In genomic region chr7:150412518-150413247, GRCh38 we compare ENCODE assay signal across 18 cellular contexts. TPM values are rescaled to one million over a fixed set of nuclear protein-coding genes. Genes with fewer than 3 reads are reported as not detected.
"Had no signal": no experiment of that assay in that cellular context is flagged by ENCODE, and none has a peak within 500 bp of the region (broad histone marks: within the 10 kb centered on the region; RNA-seq: fewer than 3 reads in every experiment).

No MANE protein-coding gene starts in this region.

- DNase-seq: activated CD4-positive, alpha-beta T cell treated with anti-CD3 and anti-CD28 coated beads for 4 hours; activated CD8-positive, alpha-beta T cell treated with anti-CD3 and anti-CD28 coated beads for 36 hours; amygdala; effector memory CD8-positive, alpha-beta T cell; erythroblast; lower lobe of right lung; naive thymus-derived CD8-positive, alpha-beta T cell; occipital lobe; spleen had no signal

- H3K4me1 ChIP-seq: lower lobe of right lung, psoas muscle had no signal

- H3K27me3 ChIP-seq: hepatocyte, right lobe of liver, spleen had no signal

- H3K4me3 ChIP-seq: hepatocyte, lower lobe of right lung, psoas muscle, right lobe of liver, spleen had no signal

- H3K4me3 Mint-ChIP-seq: activated CD8-positive, alpha-beta T cell treated with anti-CD3 and anti-CD28 coated beads for 36 hours; activated naive CD4-positive, alpha-beta T cell treated with anti-CD3 and anti-CD28 coated beads, Interleukin-2, amount 10 ng/mL, durations not matched to agents 7 days and 5 days; brain; central memory CD8-positive, alpha-beta T cell; effector memory CD8-positive, alpha-beta T cell; naive thymus-derived CD8-positive, alpha-beta T cell; stimulated activated naive CD8-positive, alpha-beta T cell treated with anti-CD3 and anti-CD28 coated beads, Interleukin-15, Interleukin-2, amounts not matched to agents 100 ng/mL and 50 ng/mL, for 24 hours had no signal

- H3K79me2 ChIP-seq: hepatocyte had no signal

- ATAC-seq: activated CD8-positive, alpha-beta T cell treated with anti-CD3 and anti-CD28 coated beads for 36 hours; effector memory CD8-positive, alpha-beta T cell; lower lobe of right lung; naive thymus-derived CD8-positive, alpha-beta T cell; right lobe of liver had no signal

- H3K9me3 ChIP-seq: lower lobe of right lung, psoas muscle, right lobe of liver, spleen had no signal

- H3K27me3 Mint-ChIP-seq: activated CD8-positive, alpha-beta T cell treated with anti-CD3 and anti-CD28 coated beads for 36 hours; activated naive CD4-positive, alpha-beta T cell treated with anti-CD3 and anti-CD28 coated beads, Interleukin-2, amount 10 ng/mL, durations not matched to agents 7 days and 5 days; central memory CD8-positive, alpha-beta T cell; effector memory CD8-positive, alpha-beta T cell; naive thymus-derived CD8-positive, alpha-beta T cell; stimulated activated naive CD8-positive, alpha-beta T cell treated with anti-CD3 and anti-CD28 coated beads, Interleukin-15, Interleukin-2, amounts not matched to agents 100 ng/mL and 50 ng/mL, for 24 hours had no signal

- H2AFZ ChIP-seq: hepatocyte had no signal

- H3K27ac ChIP-seq: hepatocyte, lower lobe of right lung, psoas muscle, right lobe of liver, spleen, VCaP had no signal

- H3K27ac Mint-ChIP-seq: activated CD8-positive, alpha-beta T cell treated with anti-CD3 and anti-CD28 coated beads for 36 hours; activated naive CD4-positive, alpha-beta T cell treated with anti-CD3 and anti-CD28 coated beads, Interleukin-2, amount 10 ng/mL, durations not matched to agents 7 days and 5 days; stimulated activated naive CD8-positive, alpha-beta T cell treated with anti-CD3 and anti-CD28 coated beads, Interleukin-15, Interleukin-2, amounts not matched to agents 100 ng/mL and 50 ng/mL, for 24 hours had no signal

- H3K4me2 ChIP-seq: hepatocyte had no signal

- H3K9me3 Mint-ChIP-seq: activated CD8-positive, alpha-beta T cell treated with anti-CD3 and anti-CD28 coated beads for 36 hours; activated naive CD4-positive, alpha-beta T cell treated with anti-CD3 and anti-CD28 coated beads, Interleukin-2, amount 10 ng/mL, durations not matched to agents 7 days and 5 days; brain; central memory CD8-positive, alpha-beta T cell; effector memory CD8-positive, alpha-beta T cell; naive thymus-derived CD8-positive, alpha-beta T cell; stimulated activated naive CD8-positive, alpha-beta T cell treated with anti-CD3 and anti-CD28 coated beads, Interleukin-15, Interleukin-2, amounts not matched to agents 100 ng/mL and 50 ng/mL, for 24 hours had no signal

RNA-seq across cellular contexts. Expression of gene GIMAP8, which starts 37.7 kb away (rescaled TPM):
- total RNA-seq: kidney epithelial cell had no signal
- polyA plus RNA-seq: hepatocyte had no signal
